ENCODE assay signal across 9 cellular contexts in genomic region chr2:233419626-233420431, GRCh38.
DNase-seq lines count a peak whose midpoint lies in the region; ATAC-seq and TF ChIP-seq lines count a peak whose summit lies in the region.
"Had no signal": no experiment of that assay in that cellular context is flagged by ENCODE, and none has a peak within 500 bp of the region (broad histone marks: within the 10 kb centered on the region; RNA-seq: fewer than 3 reads in every experiment).

No MANE protein-coding gene starts in this region.

- 74 to 75% methylated on average over 10 of the region's 10 CpGs for WGBS in GM23248 (ENCODE audit: low coverage in 1 of 2, low lambda C conversion rate in 2 of 2, missing lambda C conversion rate in 2 of 2), 2 experiments

- H2AFZ ChIP-seq in GM23338 (no peak overlapping the region), fibroblast of lung (ENCODE audit: low read length) (no peak overlapping the region), GM23248 (no peak overlapping the region)

- TF ChIP-seq CTCF in GM23338 (conservative IDR thresholded peaks at IDR 0.05; ENCODE audit: low read depth in 2 of 2), result no peak
- TF ChIP-seq CTCF in fibroblast of lung (conservative IDR thresholded peaks at IDR 0.05 in 1 of 2, IDR thresholded peaks at IDR 0.05 in 1 of 2; ENCODE audit: low read depth in 1 of 2, low read length in 2 of 2), result no peak

- DNase-seq in GM23338 (ENCODE audit: low spot score), result peak; percentile 68
- DNase-seq in T-helper 22 cell (ENCODE audit: low read depth), result peak; percentile 46
- peak in 1 of 2 donors; percentile 77 for DNase-seq in fibroblast of lung (ENCODE audit: low read depth in 2 of 2)
- peak; percentile 50 for DNase-seq in stimulated activated naive B cell treated with anti-CD40 and anti-IgM and Interleukin-4, amounts not matched to agents 10 μg/mL and 1 μg/mL and 100 μg/mL, for 72 hours
- no peak for DNase-seq in GM23248
- DNase-seq in NCI-H1694 (lab: John Stamatoyannopoulos, UW), result no peak
- no peak for DNase-seq in DMS 273 (lab: John Stamatoyannopoulos, UW; ENCODE audit: unreplicated experiment)

- H3K36me3 Mint-ChIP-seq in GM23338 (ENCODE audit: low read depth), result 0 out of 3 replicates have a peak, but pooled peaks cover 5% of the 10 kb centered on the region
- peaks cover 56 to 79% of the 10 kb centered on the region in 2 donors for H3K36me3 Mint-ChIP-seq in stimulated activated naive B cell treated with anti-CD40 and anti-IgM and Interleukin-4, amounts not matched to agents 10 μg/mL and 1 μg/mL and 100 μg/mL, for 72 hours

- H3K4me3 ChIP-seq in GM23338 (no peak overlapping the region), fibroblast of lung (replicated peaks in 1 of 4; ENCODE audit: control extremely low read depth in 1 of 4, insufficient read depth in 1 of 4, low read depth in 3 of 4, low read length in 4 of 4) (no peak overlapping the region), GM23248 (no peak overlapping the region)

- peaks cover 10% of the 10 kb centered on the region for H3K27me3 Mint-ChIP-seq in GM23338 (ENCODE audit: insufficient read depth, low read depth, poor library complexity)
- H3K27me3 Mint-ChIP-seq in stimulated activated naive B cell treated with anti-CD40 and anti-IgM and Interleukin-4, amounts not matched to agents 10 μg/mL and 1 μg/mL and 100 μg/mL, for 72 hours, result no peaks in the 10 kb centered on the region

- peaks cover 49% of the 10 kb centered on the region for H3K4me1 Mint-ChIP-seq in GM23338
- H3K4me1 Mint-ChIP-seq in stimulated activated naive B cell treated with anti-CD40 and anti-IgM and Interleukin-4, amounts not matched to agents 10 μg/mL and 1 μg/mL and 100 μg/mL, for 72 hours, result peaks cover 77 to 100% of the 10 kb centered on the region in 2 donors

- H3K36me3 ChIP-seq in GM23338 (ENCODE audit: insufficient read depth) (no peaks in the 10 kb centered on the region), fibroblast of lung (ENCODE audit: control insufficient read depth, insufficient read depth, low read length) (peaks cover 2% of the 10 kb centered on the region), GM23248 (ENCODE audit: low read depth) (no peaks in the 10 kb centered on the region)

- H3K9me3 ChIP-seq in fibroblast of lung (ENCODE audit: control insufficient read depth, insufficient read depth, low read depth, low read length), result no peaks in the 10 kb centered on the region
- no peaks in the 10 kb centered on the region for H3K9me3 ChIP-seq in GM23248 (ENCODE audit: low read depth)

- H4K20me1 ChIP-seq in GM23338 (replicated peaks; ENCODE audit: insufficient read depth) (peaks cover 5% of the 10 kb centered on the region; the same call in 1 of the 2 replicates), fibroblast of lung (ENCODE audit: control insufficient read depth, extremely low read depth, insufficient read depth, low read length) (no peaks in the 10 kb centered on the region), GM23248 (ENCODE audit: insufficient read depth) (no peaks in the 10 kb centered on the region)

- no peak overlapping the region for H3K4me3 Mint-ChIP-seq in GM23338
- H3K4me3 Mint-ChIP-seq in stimulated activated naive B cell treated with anti-CD40 and anti-IgM and Interleukin-4, amounts not matched to agents 10 μg/mL and 1 μg/mL and 100 μg/mL, for 72 hours, result peak overlapping the region; percentile 74 to 82

- in situ Hi-C loops in GM23248 (cut with MboI), result no loop called here

- H3K4me2 ChIP-seq in GM23338 (peak overlapping the region; percentile 64), fibroblast of lung (ENCODE audit: extremely low read depth, insufficient read depth, low read length) (peak overlapping the region; percentile 48), GM23248 (ENCODE audit: unreplicated experiment) (no peak overlapping the region)

- no peaks in the 10 kb centered on the region for H3K9me2 ChIP-seq in GM23338 (ENCODE audit: insufficient read depth)
- H3K9me2 ChIP-seq in GM23248 (ENCODE audit: insufficient read depth), result no peaks in the 10 kb centered on the region

- peak overlapping the region; percentile 85 for H3K27ac Mint-ChIP-seq in GM23338
- peak overlapping the region; percentile 93 for H3K27ac Mint-ChIP-seq in stimulated activated naive B cell treated with anti-CD40 and anti-IgM and Interleukin-4, amounts not matched to agents 10 μg/mL and 1 μg/mL and 100 μg/mL, for 72 hours

- H3K9me3 Mint-ChIP-seq in GM23338, result no peaks in the 10 kb centered on the region; the same call in 2 of the 3 replicates
- no peaks in the 10 kb centered on the region for H3K9me3 Mint-ChIP-seq in stimulated activated naive B cell treated with anti-CD40 and anti-IgM and Interleukin-4, amounts not matched to agents 10 μg/mL and 1 μg/mL and 100 μg/mL, for 72 hours

- H3K27me3 ChIP-seq in GM23338 (ENCODE audit: insufficient read depth) (no peaks in the 10 kb centered on the region), fibroblast of lung (ENCODE audit: control insufficient read depth, insufficient read depth, low read length) (no peaks in the 10 kb centered on the region), GM23248 (replicated peaks; ENCODE audit: insufficient read depth) (no peaks in the 10 kb centered on the region)

- H3F3A ChIP-seq in GM23338 (replicated peaks; ENCODE audit: low read depth) (no peaks in the 10 kb centered on the region), GM23248 (ENCODE audit: insufficient read depth) (peaks cover 2% of the 10 kb centered on the region; the same call in 1 of the 2 replicates)

- peak overlapping the region; percentile 35; the same call in 1 of the 2 replicates for H3K27ac ChIP-seq in GM23338 (ENCODE audit: low read depth)
- peak overlapping the region; percentile 29 for H3K27ac ChIP-seq in fibroblast of lung (ENCODE audit: insufficient read depth, low read length)
- H3K27ac ChIP-seq in GM23248, result no peak overlapping the region
- H3K27ac ChIP-seq: KMS-11 had no signal

- H3K79me2 ChIP-seq in GM23338 (replicated peaks; ENCODE audit: insufficient read depth) (peaks cover 26% of the 10 kb centered on the region), fibroblast of lung (ENCODE audit: control insufficient read depth, insufficient read depth, low read length) (no peaks in the 10 kb centered on the region), GM23248 (ENCODE audit: insufficient read depth) (no peaks in the 10 kb centered on the region)

- ATAC-seq in GM23338 (peak; percentile 89), GM21367 (IDR thresholded peaks at IDR 0.05; ENCODE audit: unreplicated experiment) (no peak)
- peak; percentile 33 to 40 for ATAC-seq in stimulated activated naive B cell treated with anti-CD40 and anti-IgM and Interleukin-4, amounts not matched to agents 10 μg/mL and 1 μg/mL and 100 μg/mL, for 72 hours (replicated peaks)

- H3K9ac ChIP-seq in fibroblast of lung (ENCODE audit: insufficient read depth, low read length) (no peak overlapping the region), GM23248 (no peak overlapping the region)
- H3K9ac ChIP-seq: KMS-11 had no signal

- H3K4me1 ChIP-seq in GM23338 (ENCODE audit: insufficient read depth) (peaks cover 17% of the 10 kb centered on the region), fibroblast of lung (ENCODE audit: control insufficient read depth, extremely low read depth, insufficient read depth, low read length) (peaks cover 13% of the 10 kb centered on the region), GM23248 (ENCODE audit: insufficient read depth) (peaks cover 10% of the 10 kb centered on the region)

TF ChIP-seq in GM23338, 12 proteins besides CTCF, POLR2A, EP300 and RAD21 (continues in another document):
- TF ChIP-seq POLR2AphosphoS5 (IDR thresholded peaks at IDR 0.05; ENCODE audit: low read depth), result no peak

Comparison
In these comparisons a context has a peak if more than half of its experiments do, and no peak if none do; other contexts are left out.
1. DNase-seq: peak in GM23338 (single experiment), T-helper 22 cell (single experiment) and stimulated activated naive B cell treated with anti-CD40 and anti-IgM and Interleukin-4, amounts not matched to agents 10 μg/mL and 1 μg/mL and 100 μg/mL, for 72 hours (single experiment); none in GM23248 (single experiment), NCI-H1694 (single experiment) and DMS 273 (single experiment).